Comparison of ENCODE assay signal across 8 cellular contexts in the genomic region with DNA sequence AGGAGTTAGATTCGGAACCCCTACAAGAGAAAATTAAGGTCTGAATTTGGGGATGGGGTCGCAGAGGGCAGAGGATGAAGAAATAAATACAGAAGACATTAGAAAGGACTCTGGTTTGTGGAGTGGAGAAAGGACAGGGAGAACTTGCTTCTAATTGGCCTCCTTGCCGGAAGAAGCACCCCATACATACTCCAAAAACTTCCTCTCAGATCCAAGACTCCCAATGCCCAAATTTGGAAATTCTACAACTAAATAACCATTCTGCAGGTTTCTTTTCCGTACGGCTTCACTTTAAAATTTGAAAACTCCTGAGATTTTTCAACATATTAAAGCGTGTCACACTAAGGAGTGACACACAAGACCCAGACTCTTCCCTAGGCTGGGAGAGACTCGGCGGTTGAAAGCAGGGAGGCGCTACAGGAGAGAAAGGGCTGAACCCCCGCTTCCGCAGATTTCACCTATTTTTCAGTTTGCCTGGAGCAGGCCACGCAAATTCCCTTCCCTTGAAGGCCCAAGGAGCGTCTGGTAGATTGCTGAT. TPM values are rescaled to one million over a fixed set of nuclear protein-coding genes. Genes with fewer than 3 reads are reported as not detected.
A peak's percentile ranks its signal among the peaks of the same experiment; 100 is the strongest.
DNase-seq lines count a peak whose midpoint lies in the region; ATAC-seq and FAIRE-seq lines count a peak whose summit lies in the region.

No MANE protein-coding gene starts in this region.

- peak overlapping the region; percentile 75 to 92 for H3K27ac ChIP-seq in small intestine (ENCODE audit: low read depth in 1 of 2, low read length in 1 of 2)

- peak overlapping the region; percentile 99 for H3K4me3 Mint-ChIP-seq in activated naive CD4-positive, alpha-beta T cell treated with anti-CD3 and anti-CD28 coated beads, Interleukin-2, amount 50 U/mL, for 24 hours

- peak; percentile 2 for ATAC-seq in HG03432 (IDR thresholded peaks at IDR 0.05; ENCODE audit: unreplicated experiment)
- ATAC-seq in HG03521 (IDR thresholded peaks at IDR 0.05; ENCODE audit: unreplicated experiment): no peak
- no peak for ATAC-seq in HG03439 (IDR thresholded peaks at IDR 0.05; ENCODE audit: unreplicated experiment)
- ATAC-seq in GM18867 (IDR thresholded peaks at IDR 0.05; ENCODE audit: unreplicated experiment): no peak

- no peaks in the 10 kb centered on the region for H3K9me3 ChIP-seq in iPS-15b (ENCODE audit: control insufficient read depth, insufficient read depth, low read length)
- no peaks in the 10 kb centered on the region for H3K9me3 ChIP-seq in small intestine (ENCODE audit: control insufficient read depth, low read depth)

- DNase-seq in DMS 273 treated with DMSO at 0.1 percent for 48 hours (lab: John Stamatoyannopoulos, UW): peak; percentile 29
- DNase-seq in small intestine: no peak

- H3K36me3 Mint-ChIP-seq in activated naive CD4-positive, alpha-beta T cell treated with anti-CD3 and anti-CD28 coated beads, Interleukin-2, amount 50 U/mL, for 24 hours: peaks cover 30% of the 10 kb centered on the region

- H3K4me3 ChIP-seq in iPS-15b (ENCODE audit: low read depth, low read length): peak overlapping the region; percentile 98
- H3K4me3 ChIP-seq in small intestine (ENCODE audit: low read depth in 1 of 2, low read length in 2 of 2): peak overlapping the region; percentile 78 to 84

- H3K36me3 ChIP-seq in iPS-15b (ENCODE audit: control insufficient read depth, insufficient read depth, low read length): peaks cover 16% of the 10 kb centered on the region
- peaks cover 7 to 11% of the 10 kb centered on the region in 2 donors for H3K36me3 ChIP-seq in small intestine (ENCODE audit: control insufficient read depth in 2 of 2, insufficient read depth in 2 of 2, low read length in 2 of 2)

- H3K27me3 ChIP-seq in iPS-15b (ENCODE audit: control insufficient read depth, insufficient read depth, low read length) (no peaks in the 10 kb centered on the region), small intestine (ENCODE audit: control insufficient read depth in 2 of 2, insufficient read depth in 2 of 2, low read length in 2 of 2) (no peaks in the 10 kb centered on the region)

- H3K27ac Mint-ChIP-seq in activated naive CD4-positive, alpha-beta T cell treated with anti-CD3 and anti-CD28 coated beads, Interleukin-2, amount 50 U/mL, for 24 hours: peak overlapping the region; percentile 98

- WGBS in small intestine, 3 donors: 2 to 7% (median 4%) methylated on average over 13 of the region's 13 CpGs

- H3K4me1 ChIP-seq in iPS-15b (ENCODE audit: control insufficient read depth, insufficient read depth, low read length): no peaks in the 10 kb centered on the region
- peaks cover 5 to 9% of the 10 kb centered on the region in 2 donors for H3K4me1 ChIP-seq in small intestine (ENCODE audit: control insufficient read depth in 2 of 2, insufficient read depth in 1 of 2, low read depth in 1 of 2, low read length in 1 of 2)

- peak overlapping the region; percentile 84 for H3K9ac ChIP-seq in iPS-15b (ENCODE audit: low read depth, low read length)

- no peaks in the 10 kb centered on the region for H3K27me3 Mint-ChIP-seq in activated naive CD4-positive, alpha-beta T cell treated with anti-CD3 and anti-CD28 coated beads, Interleukin-2, amount 50 U/mL, for 24 hours

- H3K4me1 Mint-ChIP-seq in activated naive CD4-positive, alpha-beta T cell treated with anti-CD3 and anti-CD28 coated beads, Interleukin-2, amount 50 U/mL, for 24 hours: peaks cover 60% of the 10 kb centered on the region

- FAIRE-seq in small intestine (lab: Jason Lieb, UNC): no peak

- H3K9me3 Mint-ChIP-seq in activated naive CD4-positive, alpha-beta T cell treated with anti-CD3 and anti-CD28 coated beads, Interleukin-2, amount 50 U/mL, for 24 hours: no peaks in the 10 kb centered on the region

RNA-seq across cellular contexts. Expression of a gene that starts 0.5 kb away (rescaled TPM):
- 1 to 10 TPM; 3.2 to 3.6 (median 3.5) TPM for polyA plus RNA-seq in small intestine

RNA-seq across cellular contexts. Expression of a gene that starts 0.9 kb away (rescaled TPM):
- 1,000 to 10,000 TPM; 1,274 to 3,019 (median 2,400) TPM for polyA plus RNA-seq in small intestine

RNA-seq across cellular contexts. Expression of a gene that starts 37.4 kb away (rescaled TPM):
- polyA plus RNA-seq in small intestine: 10 to 100 TPM; 20.0 to 36.2 (median 30.0) TPM
